9 cellular contexts compared by ENCODE assay signal in the genomic region with DNA sequence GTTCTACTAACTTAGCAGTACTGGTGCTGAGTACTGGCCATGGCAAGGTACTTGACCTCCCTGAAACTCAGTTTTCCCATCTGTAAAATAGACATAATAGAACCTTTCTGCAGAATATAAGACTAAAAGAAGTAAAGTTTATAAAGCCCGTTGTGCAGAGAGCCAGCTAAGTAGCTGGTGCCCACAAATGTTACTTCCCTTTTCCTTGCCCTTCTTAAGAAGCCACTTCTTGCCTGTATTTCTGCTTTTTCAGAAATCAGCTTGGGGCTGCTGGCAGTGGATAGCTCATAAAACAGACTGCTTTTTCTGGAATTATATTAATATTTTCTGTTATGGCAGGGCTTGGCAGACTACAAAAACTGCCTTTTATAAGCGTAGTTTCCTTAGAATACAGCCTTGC. TPM values are rescaled to one million over a fixed set of nuclear protein-coding genes. Genes with fewer than 3 reads are reported as not detected.
"Had no signal": no experiment of that assay in that cellular context is flagged by ENCODE, and none has a peak within 500 bp of the region (broad histone marks: within the 10 kb centered on the region; RNA-seq: fewer than 3 reads in every experiment).

No MANE protein-coding gene starts in this region.

RNA-seq across cellular contexts. Expression of a gene that starts 40.7 kb away (rescaled TPM):
- total RNA-seq: activated naive CD4-positive, alpha-beta T cell treated with anti-CD3 and anti-CD28 coated beads for 36 hours; activated naive CD4-positive, alpha-beta T cell treated with anti-CD3 and anti-CD28 coated beads, Interleukin-2, amount 50 U/mL, for 72 hours; activated naive CD8-positive, alpha-beta T cell treated with anti-CD3 and anti-CD28 coated beads for 36 hours; activated naive CD8-positive, alpha-beta T cell treated with anti-CD3 and anti-CD28 coated beads, Interleukin-2, amount 10 ng/mL, durations not matched to agents 7 days and 5 days; activated T-cell treated with anti-CD3 and anti-CD28 coated beads, Interleukin-2, amount 50 U/mL, for 4 hours; activated T-cell treated with anti-CD3 and anti-CD28 coated beads, Interleukin-2, amount 50 U/mL, for 72 hours; activated T-helper 1 cell treated with anti-CD3 and anti-CD28 coated beads, Interleukin-12 subunit alpha, Interleukin-12 subunit beta, Interleukin-2, Interleukin-4 antibody, amounts not matched to agents 30 ng/mL and 10 ng/mL and 1 ng/mL, durations not matched to agents 14 hours and 24 hours and 36 hours; activated T-helper 2 cell treated with anti-CD3 and anti-CD28 coated beads, Interferon-gamma antibody, Interleukin-2, Interleukin-4, amounts not matched to agents 10 μg/mL and 5 μg/mL and 100 μg/mL, durations not matched to agents 14 hours and 24 hours and 36 hours; bronchial epithelial cell had no signal
